In the genomic region with DNA sequence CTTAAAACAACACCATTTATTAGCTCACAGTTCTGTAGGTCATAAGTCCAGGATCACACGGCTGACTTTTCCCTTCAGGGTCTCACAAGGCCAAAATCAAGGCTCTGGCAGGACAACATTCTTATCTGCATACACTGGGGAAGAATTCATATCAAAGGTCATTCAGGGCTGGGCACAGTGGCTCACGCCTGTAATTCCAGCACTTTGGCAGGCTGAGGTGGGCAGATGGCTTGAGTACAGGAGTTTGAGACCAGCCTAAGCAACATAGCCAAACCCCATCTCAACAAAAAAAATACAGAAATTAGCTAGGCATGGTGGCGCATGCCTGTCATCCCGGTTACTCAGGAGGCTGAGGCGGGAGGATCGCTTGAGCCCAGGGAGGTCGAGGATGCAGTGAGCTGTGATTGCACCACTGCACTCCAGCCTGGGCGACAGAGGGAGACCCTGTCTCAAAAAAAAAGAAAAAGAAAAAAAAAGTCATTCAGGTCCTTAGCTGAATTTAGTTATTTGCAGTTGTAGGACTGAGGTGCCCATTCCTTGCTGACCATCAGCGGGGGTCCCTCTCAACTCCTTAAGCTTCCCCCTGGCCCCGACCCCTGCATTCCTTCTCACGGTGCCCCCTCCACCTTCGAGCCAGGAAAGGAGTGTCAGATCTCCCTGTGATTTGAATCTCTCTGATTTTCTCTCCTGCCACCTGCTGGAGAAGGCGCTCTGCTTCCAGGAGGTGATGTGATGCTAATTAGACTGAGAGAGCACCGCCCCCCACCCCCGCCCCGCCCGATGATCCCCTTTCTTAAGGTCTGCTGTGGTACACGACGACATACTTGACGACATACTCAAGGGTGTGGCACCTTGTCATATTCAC, we compare ENCODE assay signal across 8 cellular contexts.
DNase-seq lines count a peak whose midpoint lies in the region; ATAC-seq and TF ChIP-seq lines count a peak whose summit lies in the region.

No MANE protein-coding gene starts in this region.

- RAD21 ChIA-PET in HCT116 (lab: Charles Lee; ENCODE audit: low non-redundant PET in 1 of 2, low total read pairs in 2 of 2, uncharacterized antibody in 2 of 2, unreplicated experiment in 2 of 2): no interaction called here

- 21 to 26% methylated on average over 19 to 20 of the region's 20 CpGs for WGBS in body of pancreas, 2 donors

- intact Hi-C loops in HCT116 (cut with micrococcal nuclease): loop anchor here (2.0 kb wide), 1 partner anchor 63 kb away; no protein-coding TSS in a partner anchor
- intact Hi-C loops in body of pancreas (cut with DNase I): no loop called here
- intact Hi-C loops in left lung (cut with DNase I): no loop called here

- POLR2A ChIA-PET in AG04450 (lab: Yijun Ruan, JAX): interaction anchor here (0.7 kb wide), 1 partner anchor 11 kb away, joined by 5 read pairs; no protein-coding TSS in a partner anchor
- POLR2A ChIA-PET in HCT116 (lab: Charles Lee): no interaction called here

- TF ChIP-seq POLR2A in HCT116 (IDR thresholded peaks at IDR 0.05; ENCODE audit: borderline replicate concordance, extremely low read depth, insufficient read depth, insufficient read length) (no peak), body of pancreas (IDR thresholded peaks at IDR 0.05) (no peak)

- H3K27ac ChIP-seq in AG04450 (ENCODE audit: low read depth, low read length): no peak overlapping the region
- H3K27ac ChIP-seq in HCT116 (ENCODE audit: low read depth, low read length): no peak overlapping the region
- peak overlapping the region; percentile 57 to 91 (median 83) for H3K27ac ChIP-seq in body of pancreas
- H3K27ac ChIP-seq in left lung: no peak overlapping the region

- H3K27me3 ChIP-seq in AG04450 (ENCODE audit: control insufficient read depth, insufficient read depth, low read length) (no peaks in the 10 kb centered on the region), HCT116 (ENCODE audit: insufficient read depth, low read length) (no peaks in the 10 kb centered on the region), body of pancreas (no peaks in the 10 kb centered on the region), left lung (no peaks in the 10 kb centered on the region)

- H3K4me2 ChIP-seq in HCT116 (ENCODE audit: low read length): no peak overlapping the region

- TF ChIP-seq RAD21 in HCT116 (IDR thresholded peaks at IDR 0.05; ENCODE audit: low read depth): peak; percentile 50

- H3K9me2 ChIP-seq in HCT116 (ENCODE audit: insufficient read depth): no peaks in the 10 kb centered on the region

- H2AFZ ChIP-seq in HCT116 (ENCODE audit: low read depth, low read length, poor library complexity, severe bottlenecking): no peak overlapping the region

- no peak overlapping the region for H3K9ac ChIP-seq in HCT116 (ENCODE audit: low read length)

- CTCF ChIA-PET in AG04450 (lab: Charles Lee) (interaction anchor here (2.2 kb wide), 1 partner anchor 42 kb away, joined by 4 read pairs; no protein-coding TSS in a partner anchor), HCT116 (lab: Charles Lee) (interaction anchor here (0.7 to 1.0 kb wide), 2 partner anchors 18 to 63 kb away, joined by 3 read pairs; no protein-coding TSS in a partner anchor)

- no peaks in the 10 kb centered on the region for H4K20me1 ChIP-seq in HCT116 (ENCODE audit: insufficient read depth)

- H3K36me3 ChIP-seq in HCT116 (ENCODE audit: control insufficient read depth in 1 of 2, insufficient read depth in 2 of 2, low read length in 2 of 2) (no peaks in the 10 kb centered on the region), body of pancreas (replicated peaks in 1 of 2; ENCODE audit: insufficient read depth in 1 of 2, low read depth in 2 of 2) (no peaks in the 10 kb centered on the region), left lung (peaks cover 0 to 15% of the 10 kb centered on the region in 2 donors)

- peak; percentile 92 for ATAC-seq in HCT116
- ATAC-seq in body of pancreas: peak; percentile 72
- peak; percentile 28 for ATAC-seq in left lung

- H3K9me3 ChIP-seq in AG04450 (ENCODE audit: control insufficient read depth, insufficient read depth, low read length): no peaks in the 10 kb centered on the region
- H3K9me3 ChIP-seq in HCT116 (ENCODE audit: control insufficient read depth in 1 of 2, insufficient read depth in 1 of 2, low read depth in 1 of 2, low read length in 2 of 2): no peaks in the 10 kb centered on the region
- no peaks in the 10 kb centered on the region for H3K9me3 ChIP-seq in body of pancreas
- no peaks in the 10 kb centered on the region for H3K9me3 ChIP-seq in left lung

- peak; percentile 10; the same call in 1 of the 2 replicates for TF ChIP-seq CTCF in AG04450 (IDR thresholded peaks at IDR 0.05; ENCODE audit: low read depth, low read length)
- TF ChIP-seq CTCF in HCT116 (IDR thresholded peaks at IDR 0.05 in 2 of 3, conservative IDR thresholded peaks at IDR 0.05 in 1 of 3; ENCODE audit: borderline replicate concordance in 1 of 3, insufficient read depth in 1 of 3, low read depth in 2 of 3, low read length in 2 of 3): peak in 2 of 3 experiments; percentile 44 to 53; a peak in 5 of 6 replicates
- TF ChIP-seq CTCF in body of pancreas (IDR thresholded peaks at IDR 0.05): peak in 6 of 7 experiments; percentile 30 to 57 (median 50)
- peak in 1 of 2 donors; percentile 14 for TF ChIP-seq CTCF in left lung (IDR thresholded peaks at IDR 0.05)

- BruUV-seq in HCT116 (replicated peaks; lab: Mats Ljungman, UMichigan): no TSS peak

- H3K79me2 ChIP-seq in HCT116 (ENCODE audit: insufficient read depth, low read length): no peaks in the 10 kb centered on the region

- DNase-seq in AG04450 (ENCODE audit: low read depth, low spot score) (no peak), HCT116 (ENCODE audit: low read depth, low spot score) (peak; percentile 33), body of pancreas (peak; percentile 60 to 82 (median 70)), left lung (no peak), hepatic stellate cell (ENCODE audit: low spot score) (no peak), NCI-H187 treated with DMSO at 0.1 percent for 48 hours (lab: John Stamatoyannopoulos, UW) (no peak), UCSD-AML1 (lab: John Stamatoyannopoulos, UW; ENCODE audit: unreplicated experiment) (no peak), middle frontal gyrus (ENCODE audit: extremely low spot score, low spot score) (no peak)

- H3K4me1 ChIP-seq in HCT116 (ENCODE audit: control insufficient read depth in 1 of 2, insufficient read depth in 2 of 2, low read length in 2 of 2): peaks cover 0 to 8% of the 10 kb centered on the region in 2 experiments; a peak in 1 of 4 replicates
- H3K4me1 ChIP-seq in body of pancreas: peaks cover 66% of the 10 kb centered on the region
- peaks cover 16 to 29% of the 10 kb centered on the region in 2 donors for H3K4me1 ChIP-seq in left lung

- H3K4me3 ChIP-seq in AG04450 (ENCODE audit: low read depth, low read length) (no peak overlapping the region), HCT116 (replicated peaks in 1 of 2; ENCODE audit: low read depth in 1 of 2, low read length in 2 of 2) (no peak overlapping the region), body of pancreas (no peak overlapping the region), left lung (no peak overlapping the region)

TF ChIP-seq in HCT116, 20 proteins besides CTCF, POLR2A, EP300 and RAD21:
- TF ChIP-seq CBX3 (IDR thresholded peaks at IDR 0.05; ENCODE audit: low read depth): no peak

Comparison
In these comparisons a context has a peak if more than half of its experiments do, and no peak if none do; other contexts are left out.
1. DNase-seq: peak in HCT116 (single experiment) and body of pancreas (4 of 4); none in AG04450 (single experiment), left lung (0 of 2), hepatic stellate cell (single experiment), NCI-H187 treated with DMSO at 0.1 percent for 48 hours (single experiment), UCSD-AML1 (single experiment) and middle frontal gyrus (single experiment).
2. H3K27ac ChIP-seq: peak in body of pancreas (4 of 4); none in AG04450 (single experiment), HCT116 (single experiment) and left lung (0 of 2).
3. ATAC-seq: peak in every context shown above with its lines; median percentile 92 in HCT116; 72 in body of pancreas; 28 in left lung.